In genomic region chr2:179020156-179020750, GRCh38 we compare ENCODE assay signal across 8 cellular contexts. TPM values are rescaled to one million over a fixed set of nuclear protein-coding genes. Genes with fewer than 3 reads are reported as not detected.
DNase-seq lines count a peak whose midpoint lies in the region; ATAC-seq and TF ChIP-seq lines count a peak whose summit lies in the region.

No MANE protein-coding gene starts in this region.

- H3K23ac ChIP-seq in mesenchymal stem cell (ENCODE audit: low read length in 2 of 2): no peak overlapping the region

- H4K8ac ChIP-seq in mesenchymal stem cell (ENCODE audit: low read length): no peak overlapping the region

- no peak overlapping the region for H3K14ac ChIP-seq in mesenchymal stem cell (ENCODE audit: low read length in 2 of 2)

- intact Hi-C loops in sigmoid colon (cut with DNase I): no loop called here

- H2BK120ac ChIP-seq in mesenchymal stem cell (ENCODE audit: low read depth, low read length): no peak overlapping the region

- in situ Hi-C loops in astrocyte of the cerebellum (cut with HindIII; ENCODE audit: low sequenced_read_pairs): no loop called here

- no peak overlapping the region for H4K91ac ChIP-seq in mesenchymal stem cell (ENCODE audit: low read length)

- peaks cover 12% of the 10 kb centered on the region for H3F3A ChIP-seq in DOHH2 (ENCODE audit: control insufficient read depth, insufficient read depth)

- H3K27me3 ChIP-seq in DOHH2 (ENCODE audit: control insufficient read depth, low read length) (no peaks in the 10 kb centered on the region), mesenchymal stem cell (ENCODE audit: control insufficient read depth in 1 of 2, insufficient read depth in 1 of 2, low read length in 2 of 2) (no peaks in the 10 kb centered on the region), sigmoid colon (no peaks in the 10 kb centered on the region)

- H3K4me3 ChIP-seq in DOHH2 (ENCODE audit: low read length): peak overlapping the region; percentile 59
- no peak overlapping the region for H3K4me3 ChIP-seq in astrocyte of the cerebellum (ENCODE audit: low read depth, low read length)
- no peak overlapping the region for H3K4me3 ChIP-seq in mesenchymal stem cell (ENCODE audit: insufficient read depth in 1 of 2, low read depth in 1 of 2, low read length in 2 of 2)
- H3K4me3 ChIP-seq in sigmoid colon: no peak overlapping the region

- no peak overlapping the region for H2BK5ac ChIP-seq in mesenchymal stem cell (ENCODE audit: low read depth, low read length, poor library complexity, severe bottlenecking)

- no peak for TF ChIP-seq POLR2A in sigmoid colon (IDR thresholded peaks at IDR 0.05)

- H3K79me2 ChIP-seq in DOHH2 (ENCODE audit: control insufficient read depth, low read length): no peaks in the 10 kb centered on the region

- H3K36me3 ChIP-seq in DOHH2 (ENCODE audit: control insufficient read depth, low read length): no peaks in the 10 kb centered on the region
- no peaks in the 10 kb centered on the region for H3K36me3 ChIP-seq in mesenchymal stem cell (ENCODE audit: control insufficient read depth in 1 of 2, insufficient read depth in 2 of 2, low read depth in 1 of 2, low read length in 2 of 2)
- no peaks in the 10 kb centered on the region for H3K36me3 ChIP-seq in sigmoid colon

- H3K27ac ChIP-seq in DOHH2 (ENCODE audit: low read depth, low read length) (peak overlapping the region; percentile 87), mesenchymal stem cell (ENCODE audit: low read length, poor library complexity, severe bottlenecking) (no peak overlapping the region), sigmoid colon (no peak overlapping the region)

- no peak overlapping the region for H2BK15ac ChIP-seq in mesenchymal stem cell (ENCODE audit: low read depth, poor library complexity, severe bottlenecking)

- WGBS in mesenchymal stem cell: 23% methylated on average over 2 of the region's 3 CpGs
- WGBS in sigmoid colon, 2 donors: 41 to 48% methylated on average over 3 of the region's 3 CpGs

- peak overlapping the region; percentile 79 for H3K4me2 ChIP-seq in DOHH2 (ENCODE audit: low read length)
- H3K4me2 ChIP-seq in mesenchymal stem cell (ENCODE audit: low read length, poor library complexity, severe bottlenecking): no peak overlapping the region

- H3K9me3 ChIP-seq in DOHH2 (ENCODE audit: control insufficient read depth, insufficient read depth, low read length): peaks cover 3% of the 10 kb centered on the region; the same call in 1 of the 2 replicates
- H3K9me3 ChIP-seq in mesenchymal stem cell (ENCODE audit: control insufficient read depth, low read length): no peaks in the 10 kb centered on the region
- H3K9me3 ChIP-seq in sigmoid colon: no peaks in the 10 kb centered on the region

- peak; percentile 81 for TF ChIP-seq CTCF in DOHH2 (IDR thresholded peaks at IDR 0.05; ENCODE audit: low read depth, low read length, poor library complexity, severe bottlenecking)
- peak; percentile 42 for TF ChIP-seq CTCF in astrocyte of the cerebellum (IDR thresholded peaks at IDR 0.05; ENCODE audit: low read depth, low read length, missing control alignments)
- TF ChIP-seq CTCF in sigmoid colon (IDR thresholded peaks at IDR 0.05): no peak

- no peak overlapping the region for H3K18ac ChIP-seq in mesenchymal stem cell (ENCODE audit: low read depth in 1 of 2, low read length in 2 of 2)

- no peak overlapping the region for H3K4ac ChIP-seq in mesenchymal stem cell (ENCODE audit: low read depth in 1 of 2, low read length in 2 of 2)

- H4K20me1 ChIP-seq in DOHH2 (ENCODE audit: control insufficient read depth, insufficient read depth, low read depth, low read length): no peaks in the 10 kb centered on the region

- H2AFZ ChIP-seq in mesenchymal stem cell (ENCODE audit: low read depth, low read length): no peak overlapping the region

- no peak for TF ChIP-seq EP300 in sigmoid colon (IDR thresholded peaks at IDR 0.05)

- ATAC-seq in GM19468 (IDR thresholded peaks at IDR 0.05; ENCODE audit: extremely low read depth, unreplicated experiment) (peak; percentile 47), HG03565 (IDR thresholded peaks at IDR 0.05; ENCODE audit: unreplicated experiment) (peak; percentile 48)

- H3K4me1 ChIP-seq in DOHH2 (ENCODE audit: control insufficient read depth, low read length) (peaks cover 64% of the 10 kb centered on the region), mesenchymal stem cell (ENCODE audit: control insufficient read depth, insufficient read depth, low read depth, low read length) (no peaks in the 10 kb centered on the region), sigmoid colon (peaks cover 0 to 12% (median 0%) of the 10 kb centered on the region in 4 donors)

- H3K79me1 ChIP-seq in mesenchymal stem cell (replicated peaks; ENCODE audit: low read length, poor library complexity, severe bottlenecking): no peaks in the 10 kb centered on the region

- no peak overlapping the region for H3K9ac ChIP-seq in mesenchymal stem cell (ENCODE audit: low read length)

- H2BK12ac ChIP-seq in mesenchymal stem cell (ENCODE audit: low read length in 2 of 2): no peak overlapping the region

- H2AK5ac ChIP-seq in mesenchymal stem cell (ENCODE audit: low read length, severe bottlenecking): no peak overlapping the region

- peak; percentile 75 for DNase-seq in OCI-M1 (lab: John Stamatoyannopoulos, UW)
- no peak for DNase-seq in astrocyte of the cerebellum (ENCODE audit: low read depth)
- peak; percentile 3 for DNase-seq in mesenchymal stem cell
- no peak for DNase-seq in nucleus accumbens (lab: John Stamatoyannopoulos, UW)
- no peak for DNase-seq in sigmoid colon

- no peaks in the 10 kb centered on the region for H3K9me2 ChIP-seq in DOHH2 (replicated peaks; ENCODE audit: control insufficient read depth, low read length)

RNA-seq across cellular contexts. Expression of gene CCDC141, which starts 29.7 kb away (rescaled TPM):
- 0.43 TPM for polyA plus RNA-seq in mesenchymal stem cell (2013, experiment 1 of 2)
- 0.41 TPM for polyA plus RNA-seq in mesenchymal stem cell (2013, experiment 2 of 2)
- total RNA-seq in sigmoid colon: 1 to 10 TPM; 3.1 to 8.6 (median 4.6) TPM
- polyA plus RNA-seq in sigmoid colon: under 1 TPM in 2 of 3 donors, not detected in 1; under 0.01 to 0.47 TPM

Comparison
In these comparisons a context has a peak if more than half of its experiments do, and no peak if none do; other contexts are left out.
1. CTCF ChIP-seq: peak in DOHH2 (single experiment) and astrocyte of the cerebellum (single experiment); none in sigmoid colon (0 of 4).
2. DNase-seq: peak in OCI-M1 (single experiment) and mesenchymal stem cell (single experiment); none in astrocyte of the cerebellum (single experiment), nucleus accumbens (0 of 56) and sigmoid colon (single experiment).